ENCODE assay signal across 1 cellular context in genomic region chr19:1777149-1777548, GRCh38.
TF ChIP-seq lines count a peak whose summit lies in the region.

No MANE protein-coding gene starts in this region.

TF ChIP-seq in IMR-90, 13 proteins besides CTCF, POLR2A, EP300 and RAD21 (continued from another document):
- TF ChIP-seq ELK1 (IDR thresholded peaks at IDR 0.05; ENCODE audit: borderline replicate concordance, low read depth, low read length) (no peak), CHD1 (IDR thresholded peaks at IDR 0.05; ENCODE audit: low read depth, low read length) (no peak)
